In genomic region chr1:27772071-27772470, GRCh38 we compare ENCODE assay signal across 8 cellular contexts. TPM values are rescaled to one million over a fixed set of nuclear protein-coding genes. Genes with fewer than 3 reads are reported as not detected.
DNase-seq lines count a peak whose midpoint lies in the region; ATAC-seq and TF ChIP-seq lines count a peak whose summit lies in the region.

No MANE protein-coding gene starts in this region.

- H3K36me3 ChIP-seq in KMS-11 (ENCODE audit: insufficient read depth) = no peaks in the 10 kb centered on the region
- H3K36me3 ChIP-seq in naive thymus-derived CD4-positive, alpha-beta T cell (ENCODE audit: control insufficient read depth in 2 of 3, insufficient read depth in 3 of 3, low read length in 3 of 3) = peaks cover 0 to 5% (median 0%) of the 10 kb centered on the region in 3 experiments

- peak overlapping the region; percentile 83 to 97 (median 93) for H3K4me3 Mint-ChIP-seq in naive thymus-derived CD4-positive, alpha-beta T cell

- peaks cover 28% of the 10 kb centered on the region; the same call in 1 of the 2 replicates for H3K79me2 ChIP-seq in KMS-11 (ENCODE audit: insufficient read depth, low read depth)

- no peak for DNase-seq in AG09309 (ENCODE audit: low read depth)
- DNase-seq in cardiac fibroblast (ENCODE audit: low read depth in 2 of 2) = peak; percentile 54 to 58
- peak in 1 of 9 donors; percentile 1 for DNase-seq in naive thymus-derived CD4-positive, alpha-beta T cell
- DNase-seq in HT-29 (ENCODE audit: low spot score) = no peak
- DNase-seq in NCI-H1092 treated with DMSO at 0.1 percent for 48 hours (lab: John Stamatoyannopoulos, UW) = no peak
- DNase-seq in NCI-H1092 (lab: John Stamatoyannopoulos, UW) = no peak
- no peak for DNase-seq in activated CD4-positive, alpha-beta T cell treated with anti-CD3 and anti-CD28 coated beads, Interleukin-2, amount 50 U/mL, for 48 hours

- no peaks in the 10 kb centered on the region for H3K9me3 ChIP-seq in naive thymus-derived CD4-positive, alpha-beta T cell (ENCODE audit: control insufficient read depth in 2 of 3, low read length in 3 of 3)

- ATAC-seq in naive thymus-derived CD4-positive, alpha-beta T cell = no peak

- peak overlapping the region; percentile 90 to 99 (median 94) for H3K27ac Mint-ChIP-seq in naive thymus-derived CD4-positive, alpha-beta T cell

- H3K4me2 ChIP-seq in KMS-11 = peak overlapping the region; percentile 65

- CTCF ChIA-PET in naive thymus-derived CD4-positive, alpha-beta T cell (lab: Charles Lee) = interaction anchor here (1.1 to 1.4 kb wide), 2 partner anchors 58 to 79 kb away, joined by 3 read pairs; partner anchors contain the start of gene PPP1R8

- no peak for TF ChIP-seq CTCF in AG09309 (IDR thresholded peaks at IDR 0.05; ENCODE audit: control insufficient read depth, insufficient read depth, low read depth, low read length, missing control alignments)
- no peak for TF ChIP-seq CTCF in KMS-11 (conservative IDR thresholded peaks at IDR 0.05; ENCODE audit: low read depth, low read length)
- TF ChIP-seq CTCF in cardiac fibroblast (IDR thresholded peaks at IDR 0.05; ENCODE audit: low read depth, low read length) = no peak

- peaks cover 16% of the 10 kb centered on the region for H3K4me1 ChIP-seq in KMS-11 (ENCODE audit: low read depth, poor library complexity, severe bottlenecking)
- peaks cover 10 to 13% of the 10 kb centered on the region in 2 donors for H3K4me1 ChIP-seq in naive thymus-derived CD4-positive, alpha-beta T cell (ENCODE audit: control insufficient read depth in 2 of 2, insufficient read depth in 2 of 2, low read length in 2 of 2)

- no peak overlapping the region for H3K27ac ChIP-seq in KMS-11
- peak overlapping the region; percentile 94 for H3K27ac ChIP-seq in naive thymus-derived CD4-positive, alpha-beta T cell (ENCODE audit: low read depth, low read length)

- peak overlapping the region; percentile 99; the same call in 1 of the 2 replicates for H3K4me3 ChIP-seq in AG09309 (ENCODE audit: control insufficient read depth, low read depth, low read length)
- peak overlapping the region; percentile 13 for H3K4me3 ChIP-seq in KMS-11 (IDR thresholded peaks at IDR 0.05; ENCODE audit: insufficient read depth, low read depth, low read length)
- H3K4me3 ChIP-seq in cardiac fibroblast (replicated peaks in 1 of 2; ENCODE audit: low read depth in 2 of 2, low read length in 2 of 2) = peak overlapping the region in 1 of 2 donors; percentile 99
- H3K4me3 ChIP-seq in naive thymus-derived CD4-positive, alpha-beta T cell (ENCODE audit: low read length) = peak overlapping the region; percentile 97

- no peak overlapping the region for H3K9ac ChIP-seq in KMS-11

- peaks cover 0 to 1% (median 0%) of the 10 kb centered on the region in 11 donors for H3K9me3 Mint-ChIP-seq in naive thymus-derived CD4-positive, alpha-beta T cell

- no peaks in the 10 kb centered on the region for H3K27me3 ChIP-seq in KMS-11 (ENCODE audit: insufficient read depth, low read depth)
- no peaks in the 10 kb centered on the region for H3K27me3 ChIP-seq in naive thymus-derived CD4-positive, alpha-beta T cell (ENCODE audit: control insufficient read depth in 2 of 2, insufficient read depth in 2 of 2, low read length in 2 of 2)

- H3K27me3 Mint-ChIP-seq in naive thymus-derived CD4-positive, alpha-beta T cell = no peaks in the 10 kb centered on the region

- H4K20me1 ChIP-seq in KMS-11 (ENCODE audit: insufficient read depth) = no peaks in the 10 kb centered on the region

- intact Hi-C loops in naive thymus-derived CD4-positive, alpha-beta T cell (cut with micrococcal nuclease) = loop anchor here (1.0 to 10.0 kb wide), 7 partner anchors 170 to 897 kb away; partner anchors contain the start of genes AHDC1 (in 1 of the 2), EYA3 (in 1 of the 2), GMEB1 (in 1 of the 2) and NUDC (in 1 of the 2)

- H3K36me3 Mint-ChIP-seq in naive thymus-derived CD4-positive, alpha-beta T cell = peaks cover 0 to 8% (median 4%) of the 10 kb centered on the region in 5 donors

- peaks cover 20 to 40% (median 31%) of the 10 kb centered on the region in 7 donors for H3K4me1 Mint-ChIP-seq in naive thymus-derived CD4-positive, alpha-beta T cell

- POLR2A ChIA-PET in naive thymus-derived CD4-positive, alpha-beta T cell (lab: Charles Lee) = interaction anchor here (0.7 to 1.9 kb wide), 7 partner anchors 10 to 556 kb away, joined by 3 to 9 read pairs (median 5); partner anchors contain the start of genes FAM76A and IFI6

- peak overlapping the region; percentile 65; the same call in 1 of the 2 replicates for H2AFZ ChIP-seq in KMS-11 (ENCODE audit: low read depth)

RNA-seq across cellular contexts. Expression of gene STX12, which starts 0.9 kb away (rescaled TPM):
- total RNA-seq in naive thymus-derived CD4-positive, alpha-beta T cell = 10 to 100 TPM; 23.9 to 38.7 (median 28.9) TPM
- polyA plus RNA-seq in naive thymus-derived CD4-positive, alpha-beta T cell = 10 to 100 TPM in 1 of 2 donors, 1 to 10 TPM in 1; 9.3 to 11.2 TPM
- 16.3 and 18.7 TPM in 2 replicates for total RNA-seq in HT-29 (2014; rRNA removed; shearing (Covaris generic))

RNA-seq across cellular contexts. Expression of gene FAM76A, which starts 46.3 kb away (rescaled TPM):
- 10 to 100 TPM; 15.2 to 25.2 (median 22.2) TPM for total RNA-seq in naive thymus-derived CD4-positive, alpha-beta T cell
- 10 to 100 TPM in 1 of 2 donors, 1 to 10 TPM in 1; 9.0 to 10.2 TPM for polyA plus RNA-seq in naive thymus-derived CD4-positive, alpha-beta T cell
- total RNA-seq in HT-29 (2014; rRNA removed; shearing (Covaris generic)) = 7.4 and 7.5 TPM in 2 replicates

RNA-seq across cellular contexts. Expression of gene PPP1R8, which starts 58.5 kb away (rescaled TPM):
- total RNA-seq in naive thymus-derived CD4-positive, alpha-beta T cell = 10 to 100 TPM; 17.5 to 60.2 (median 39.5) TPM
- polyA plus RNA-seq in naive thymus-derived CD4-positive, alpha-beta T cell = 10 to 100 TPM; 37.4 to 45.8 TPM
- 58.5 and 70.1 TPM in 2 replicates for total RNA-seq in HT-29 (2014; rRNA removed; shearing (Covaris generic))

Comparison
In these comparisons a context has a peak if more than half of its experiments do, and no peak if none do; other contexts are left out.
1. DNase-seq: peak in cardiac fibroblast (2 of 2); none in AG09309 (single experiment), HT-29 (single experiment), NCI-H1092 treated with DMSO at 0.1 percent for 48 hours (single experiment), NCI-H1092 (single experiment) and activated CD4-positive, alpha-beta T cell treated with anti-CD3 and anti-CD28 coated beads, Interleukin-2, amount 50 U/mL, for 48 hours (0 of 2).